ENCODE assay signal across 12 cellular contexts in genomic region chr12:10672231-10672868, GRCh38. TPM values are rescaled to one million over a fixed set of nuclear protein-coding genes. Genes with fewer than 3 reads are reported as not detected.
DNase-seq lines count a peak whose midpoint lies in the region; ATAC-seq and TF ChIP-seq lines count a peak whose summit lies in the region.
"Had no signal": no experiment of that assay in that cellular context is flagged by ENCODE, and none has a peak within 500 bp of the region (broad histone marks: within the 10 kb centered on the region; RNA-seq: fewer than 3 reads in every experiment).

No MANE protein-coding gene starts in this region.

- H3K27ac Mint-ChIP-seq in activated naive CD8-positive, alpha-beta T cell treated with anti-CD3 and anti-CD28 coated beads, Interleukin-2, amount 50 U/mL, for 24 hours = peak overlapping the region; percentile 49
- peak overlapping the region; percentile 64 to 74 for H3K27ac Mint-ChIP-seq in natural killer cell

- TF ChIP-seq CTCF in HEK293 (tag by site-specific recombination; IDR thresholded peaks at IDR 0.05) (no peak), natural killer cell (IDR thresholded peaks at IDR 0.05) (no peak), sigmoid colon (IDR thresholded peaks at IDR 0.05) (no peak)

- peaks cover 16% of the 10 kb centered on the region for H3K27me3 Mint-ChIP-seq in activated naive CD8-positive, alpha-beta T cell treated with anti-CD3 and anti-CD28 coated beads, Interleukin-2, amount 50 U/mL, for 24 hours
- peaks cover 19 to 40% of the 10 kb centered on the region in 2 donors for H3K27me3 Mint-ChIP-seq in natural killer cell (ENCODE audit: low read depth in 2 of 2)

- H3K36me3 Mint-ChIP-seq in activated naive CD8-positive, alpha-beta T cell treated with anti-CD3 and anti-CD28 coated beads, Interleukin-2, amount 50 U/mL, for 24 hours (ENCODE audit: low read depth) = no peaks in the 10 kb centered on the region
- H3K36me3 Mint-ChIP-seq in natural killer cell = no peaks in the 10 kb centered on the region

- POLR2A ChIA-PET in HEK293 (lab: Yijun Ruan, JAX) = no interaction called here

- no peak for TF ChIP-seq EP300 in sigmoid colon (IDR thresholded peaks at IDR 0.05)

- no peak overlapping the region for H3K4me3 ChIP-seq in HEK293 (ENCODE audit: low read depth, low read length)
- H3K4me3 ChIP-seq in sigmoid colon = no peak overlapping the region
- H3K4me3 ChIP-seq: ascending aorta had no signal

- DNase-seq in OCI-M1 (lab: John Stamatoyannopoulos, UW) (peak; percentile 45), natural killer cell (peak; percentile 17), AG08395 (ENCODE audit: low spot score) (no peak), sigmoid colon (no peak)
- peak; percentile 9 for DNase-seq in activated naive CD8-positive, alpha-beta T cell treated with anti-CD3 and anti-CD28 coated beads, Interleukin-2, amount 50 U/mL, for 24 hours
- DNase-seq: DND-41, NCI-H2081 treated with DMSO at 0.1 percent for 48 hours had no signal

- no peak for TF ChIP-seq POLR2A in sigmoid colon (IDR thresholded peaks at IDR 0.05)

- peak; percentile 13 for ATAC-seq in activated naive CD8-positive, alpha-beta T cell treated with anti-CD3 and anti-CD28 coated beads, Interleukin-2, amount 50 U/mL, for 24 hours
- ATAC-seq in natural killer cell (peak; percentile 50 to 71 (median 58)), GM18498 (IDR thresholded peaks at IDR 0.05; ENCODE audit: unreplicated experiment) (no peak), GM18517 (IDR thresholded peaks at IDR 0.05; ENCODE audit: unreplicated experiment) (no peak)
- ATAC-seq: sciatic nerve had no signal

- CTCF ChIA-PET in HEK293 (lab: Yijun Ruan, JAX) = interaction anchor here (0.7 to 0.8 kb wide), 2 partner anchors 78 to 280 kb away, joined by 3 read pairs; no protein-coding TSS in a partner anchor

- peaks cover 41% of the 10 kb centered on the region for H3K4me1 Mint-ChIP-seq in activated naive CD8-positive, alpha-beta T cell treated with anti-CD3 and anti-CD28 coated beads, Interleukin-2, amount 50 U/mL, for 24 hours
- H3K4me1 Mint-ChIP-seq in natural killer cell = peaks cover 52 to 53% of the 10 kb centered on the region in 2 donors

- no peak overlapping the region for H3K27ac ChIP-seq in HEK293 (ENCODE audit: extremely low read depth, low read depth, low read length)
- no peak overlapping the region for H3K27ac ChIP-seq in sigmoid colon
- H3K27ac ChIP-seq: ascending aorta had no signal

- WGBS in sigmoid colon, 2 donors = 17 to 69% methylated on average over 15 of the region's 15 CpGs

- H3K9me3 Mint-ChIP-seq in activated naive CD8-positive, alpha-beta T cell treated with anti-CD3 and anti-CD28 coated beads, Interleukin-2, amount 50 U/mL, for 24 hours = no peaks in the 10 kb centered on the region
- no peaks in the 10 kb centered on the region for H3K9me3 Mint-ChIP-seq in natural killer cell

- H3K9me3 ChIP-seq in HEK293 (ENCODE audit: control insufficient read depth, insufficient read depth, low read depth, low read length) (no peaks in the 10 kb centered on the region), sigmoid colon (no peaks in the 10 kb centered on the region)
- H3K9me3 ChIP-seq: ascending aorta had no signal

- H3K36me3 ChIP-seq in HEK293 (ENCODE audit: control insufficient read depth in 2 of 2, insufficient read depth in 1 of 2, low read length in 2 of 2) (no peaks in the 10 kb centered on the region), sigmoid colon (no peaks in the 10 kb centered on the region)
- H3K36me3 ChIP-seq: ascending aorta had no signal

- intact Hi-C loops in natural killer cell (cut with micrococcal nuclease) (loop anchor here (5.0 kb wide), 4 partner anchors 110 to 520 kb away; no protein-coding TSS in a partner anchor), sigmoid colon (cut with DNase I) (no loop called here)

- H3K4me3 Mint-ChIP-seq in activated naive CD8-positive, alpha-beta T cell treated with anti-CD3 and anti-CD28 coated beads, Interleukin-2, amount 50 U/mL, for 24 hours = peak overlapping the region; percentile 78
- peak overlapping the region; percentile 80 for H3K4me3 Mint-ChIP-seq in natural killer cell

- peaks cover 0 to 30% (median 4%) of the 10 kb centered on the region in 3 donors for H3K27me3 ChIP-seq in sigmoid colon
- H3K27me3 ChIP-seq: ascending aorta had no signal

- H3K4me1 ChIP-seq in HEK293 (ENCODE audit: control insufficient read depth, insufficient read depth, low read length) = no peaks in the 10 kb centered on the region
- H3K4me1 ChIP-seq in sigmoid colon = peaks cover 0 to 12% (median 11%) of the 10 kb centered on the region in 4 donors
- H3K4me1 ChIP-seq: ascending aorta had no signal

TF ChIP-seq in HEK293, 187 proteins besides CTCF, POLR2A, EP300 and RAD21:
- TF ChIP-seq ZNF18 (tag by site-specific recombination; IDR thresholded peaks at IDR 0.05) = peak; percentile 63; the same call in 1 of the 2 replicates
- no peak for TF ChIP-seq ZNF704 (tag by site-specific recombination; IDR thresholded peaks at IDR 0.05)
- peak; percentile 83; the same call in 1 of the 2 replicates for TF ChIP-seq ZNF610 (tag by site-specific recombination; IDR thresholded peaks at IDR 0.05; ENCODE audit: borderline replicate concordance)

RNA-seq across cellular contexts. Expression of gene STYK1, which starts 1.5 kb away (rescaled TPM):
- total RNA-seq in natural killer cell = 1 to 10 TPM; 2.0 to 2.6 (median 2.4) TPM
- under 1 TPM in 3 of 4 donors, not detected in 1; 0.16 to 0.54 (median 0.36) TPM for total RNA-seq in sigmoid colon
- 10 to 100 TPM in 1 of 3 donors, 1 to 10 TPM in 2; 6.9 to 14.1 (median 9.0) TPM for polyA plus RNA-seq in sigmoid colon

RNA-seq across cellular contexts. Expression of gene YBX3, which starts 50.8 kb away (rescaled TPM):
- total RNA-seq in natural killer cell (10 to 100 TPM; 13.4 to 36.0 (median 33.0) TPM), sigmoid colon (100 to 1,000 TPM; 281 to 596 (median 407) TPM)
- polyA plus RNA-seq in sigmoid colon = 100 to 1,000 TPM in 2 of 3 donors, 10 to 100 TPM in 1; 81.8 to 244 (median 153) TPM

RNA-seq across cellular contexts. Expression of gene MAGOHB, which starts 58.9 kb away (rescaled TPM):
- total RNA-seq in natural killer cell = 10 to 100 TPM; 13.0 to 16.3 (median 13.1) TPM
- total RNA-seq in sigmoid colon = 10 to 100 TPM in 3 of 4 donors, 1 to 10 TPM in 1; 8.6 to 17.4 (median 12.5) TPM
- polyA plus RNA-seq in sigmoid colon = 10 to 100 TPM; 17.6 to 25.7 (median 18.6) TPM

Comparison
In these comparisons a context has a peak if more than half of its experiments do, and no peak if none do; other contexts are left out.
1. DNase-seq: peak in OCI-M1 (single experiment), activated naive CD8-positive, alpha-beta T cell treated with anti-CD3 and anti-CD28 coated beads, Interleukin-2, amount 50 U/mL, for 24 hours (single experiment) and natural killer cell (single experiment); none in AG08395 (single experiment) and sigmoid colon (single experiment).
2. ATAC-seq: peak in activated naive CD8-positive, alpha-beta T cell treated with anti-CD3 and anti-CD28 coated beads, Interleukin-2, amount 50 U/mL, for 24 hours (single experiment) and natural killer cell (3 of 3); none in GM18498 (single experiment) and GM18517 (single experiment).
3. RNA of gene YBX3, which starts 50.8 kb away (total RNA-seq): 281 to 596 TPM in sigmoid colon; 13.4 to 36.0 TPM in natural killer cell; every median in the first group is over 4 times any median in the second.